ENCODE assay signal across 1 cellular context in genomic region chr10:52215745-52216361, GRCh38.
TF ChIP-seq lines count a peak whose summit lies in the region.

No MANE protein-coding gene starts in this region.

TF ChIP-seq in K562, 482 proteins besides CTCF, POLR2A, EP300 and RAD21 (continued from another document):
- no peak for TF ChIP-seq PRDM10 (IDR thresholded peaks at IDR 0.05; ENCODE audit: partially characterized antibody)
- no peak for TF ChIP-seq FOXK2 (conservative IDR thresholded peaks at IDR 0.05 in 1 of 2, IDR thresholded peaks at IDR 0.05 in 1 of 2; ENCODE audit: low read depth in 2 of 2)
- no peak for TF ChIP-seq PYGO2 (tag; IDR thresholded peaks at IDR 0.05)
- no peak for TF ChIP-seq SLC30A9 (CRISPR knock-in tag; IDR thresholded peaks at IDR 0.05)
- TF ChIP-seq KLF10 (CRISPR knock-in tag; IDR thresholded peaks at IDR 0.05), result no peak
